Comparison of ENCODE assay signal across 16 cellular contexts in genomic region chr13:59835569-59835968, GRCh38.
A peak's percentile ranks its signal among the peaks of the same experiment; 100 is the strongest.
DNase-seq lines count a peak whose midpoint lies in the region; ATAC-seq, FAIRE-seq and TF ChIP-seq lines count a peak whose summit lies in the region.
"Had no signal": no experiment of that assay in that cellular context is flagged by ENCODE, and none has a peak within 500 bp of the region (broad histone marks: within the 10 kb centered on the region; RNA-seq: fewer than 3 reads in every experiment).

No MANE protein-coding gene starts in this region.

- H2AFZ ChIP-seq in GM23338 = no peak overlapping the region

- H3K9me3 Mint-ChIP-seq in GM23338 = no peaks in the 10 kb centered on the region
- H3K9me3 Mint-ChIP-seq in WTC11 = no peaks in the 10 kb centered on the region
- H3K9me3 Mint-ChIP-seq in progenitor cell of endocrine pancreas (ENCODE audit: low read depth) = no peaks in the 10 kb centered on the region
- H3K9me3 Mint-ChIP-seq: CD4-positive, alpha-beta T cell had no signal

- H3K4me1 ChIP-seq in GM23338 (ENCODE audit: insufficient read depth) = peaks cover 21% of the 10 kb centered on the region; the same call in 1 of the 2 replicates

- ATAC-seq in GM23338 (no peak), WTC11 (no peak), left colon (peak; percentile 80)

- no peaks in the 10 kb centered on the region for H3K27me3 ChIP-seq in GM23338 (ENCODE audit: insufficient read depth)

- intact Hi-C loops in left colon (cut with DNase I, micrococcal nuclease) = no loop called here

- H3K9me2 ChIP-seq in GM23338 (ENCODE audit: insufficient read depth) = no peaks in the 10 kb centered on the region

- no peak overlapping the region for H3K4me3 ChIP-seq in GM23338
- H3K4me3 ChIP-seq: HAP-1 had no signal

- H3K27me3 Mint-ChIP-seq in GM23338 (ENCODE audit: insufficient read depth, low read depth, poor library complexity) = no peaks in the 10 kb centered on the region
- H3K27me3 Mint-ChIP-seq in WTC11 (ENCODE audit: low read depth) = no peaks in the 10 kb centered on the region
- no peaks in the 10 kb centered on the region for H3K27me3 Mint-ChIP-seq in progenitor cell of endocrine pancreas
- H3K27me3 Mint-ChIP-seq: B cell; CD4-positive, alpha-beta T cell had no signal

- H3K4me3 Mint-ChIP-seq in GM23338 = no peak overlapping the region
- no peak overlapping the region for H3K4me3 Mint-ChIP-seq in WTC11
- no peak overlapping the region for H3K4me3 Mint-ChIP-seq in progenitor cell of endocrine pancreas (ENCODE audit: low read depth)
- H3K4me3 Mint-ChIP-seq: B cell; CD4-positive, alpha-beta T cell had no signal

- H3F3A ChIP-seq in GM23338 (replicated peaks; ENCODE audit: low read depth) = no peaks in the 10 kb centered on the region

- no peak for FAIRE-seq in RCC 7860 (lab: Jason Lieb, UNC)
- FAIRE-seq: G401.6, GM12891, H1 had no signal

- H3K36me3 Mint-ChIP-seq in GM23338 (ENCODE audit: low read depth) = no peaks in the 10 kb centered on the region
- H3K36me3 Mint-ChIP-seq in WTC11 = no peaks in the 10 kb centered on the region
- no peaks in the 10 kb centered on the region for H3K36me3 Mint-ChIP-seq in progenitor cell of endocrine pancreas (ENCODE audit: insufficient read depth)

- H3K4me1 Mint-ChIP-seq in GM23338 (peaks cover 21% of the 10 kb centered on the region), WTC11 (peaks cover 15% of the 10 kb centered on the region), progenitor cell of endocrine pancreas (ENCODE audit: low read depth) (peaks cover 1% of the 10 kb centered on the region)
- H3K4me1 Mint-ChIP-seq: B cell had no signal

- no peak for TF ChIP-seq CTCF in GM23338 (conservative IDR thresholded peaks at IDR 0.05; ENCODE audit: low read depth in 2 of 2)
- no peak for TF ChIP-seq CTCF in WTC11 (IDR thresholded peaks at IDR 0.05)
- no peak for TF ChIP-seq CTCF in progenitor cell of endocrine pancreas (IDR thresholded peaks at IDR 0.05; ENCODE audit: unreplicated experiment)

- H3K27ac Mint-ChIP-seq in GM23338 (peak overlapping the region; percentile 6; the same call in 1 of the 2 replicates), WTC11 (0 out of 2 replicates have a peak overlapping the region, but pooled peaks have one; percentile 6), progenitor cell of endocrine pancreas (peak overlapping the region; percentile 6)
- H3K27ac Mint-ChIP-seq: B cell; CD4-positive, alpha-beta T cell had no signal

- CTCF ChIA-PET in WTC11 (lab: Charles Lee) = no interaction called here

- no peaks in the 10 kb centered on the region for H4K20me1 ChIP-seq in GM23338 (replicated peaks; ENCODE audit: insufficient read depth)

- POLR2A ChIA-PET in WTC11 (lab: Charles Lee) = no interaction called here

- no peak for DNase-seq in GM23338 (ENCODE audit: low spot score)
- no peak for DNase-seq in WTC11 (ENCODE audit: low spot score)
- no peak for DNase-seq in left colon
- no peak for DNase-seq in progenitor cell of endocrine pancreas (ENCODE audit: low spot score, unreplicated experiment)
- no peak for DNase-seq in activated CD4-positive, CD25-positive, alpha-beta regulatory T cell treated with anti-CD3 and anti-CD28 coated beads, Interleukin-2, amount 50 U/mL, for 72 hours
- DNase-seq in RCC 7860 (ENCODE audit: low spot score) = no peak
- no peak for DNase-seq in SHP77 (lab: John Stamatoyannopoulos, UW)
- DNase-seq in T-helper 9 cell = no peak
- DNase-seq: C1 segment of cervical spinal cord; CD4-positive, alpha-beta T cell; DMS79 treated with DMSO at 0.1 percent for 48 hours had no signal

- no peak overlapping the region for H3K27ac ChIP-seq in GM23338 (ENCODE audit: low read depth)

- no peaks in the 10 kb centered on the region for H3K79me2 ChIP-seq in GM23338 (replicated peaks; ENCODE audit: insufficient read depth)

- H3K4me2 ChIP-seq in GM23338 = no peak overlapping the region

- H3K36me3 ChIP-seq in GM23338 (ENCODE audit: insufficient read depth) = no peaks in the 10 kb centered on the region
- H3K36me3 ChIP-seq: HAP-1 had no signal

TF ChIP-seq in GM23338, 12 proteins besides CTCF, POLR2A, EP300 and RAD21:
- TF ChIP-seq REST (IDR thresholded peaks at IDR 0.05; ENCODE audit: unreplicated experiment) = no peak
- no peak for TF ChIP-seq JUNB (IDR thresholded peaks at IDR 0.05; ENCODE audit: unreplicated experiment)
- no peak for TF ChIP-seq POLR2AphosphoS5 (IDR thresholded peaks at IDR 0.05; ENCODE audit: low read depth)
- no peak for TF ChIP-seq EZH2 (IDR thresholded peaks at IDR 0.05; ENCODE audit: low read depth, unreplicated experiment)
- TF ChIP-seq STAT1 (IDR thresholded peaks at IDR 0.05; ENCODE audit: unreplicated experiment) = no peak
- TF ChIP-seq EZH2phosphoT487 (IDR thresholded peaks at IDR 0.05; ENCODE audit: unreplicated experiment) = no peak
- TF ChIP-seq ZNF331 (CRISPR knock-in tag; IDR thresholded peaks at IDR 0.05; ENCODE audit: low read depth) = no peak

TF ChIP-seq in WTC11, 78 proteins besides CTCF, POLR2A, EP300 and RAD21:
- TF ChIP-seq TEAD1 (CRISPR knock-in tag; IDR thresholded peaks at IDR 0.05) = no peak
- TF ChIP-seq USF2 (CRISPR knock-in tag; IDR thresholded peaks at IDR 0.05) = no peak
- TF ChIP-seq ZBTB21 (CRISPR knock-in tag; IDR thresholded peaks at IDR 0.05; ENCODE audit: borderline replicate concordance) = no peak
- TF ChIP-seq PRDM15 (CRISPR knock-in tag; IDR thresholded peaks at IDR 0.05) = no peak
- no peak for TF ChIP-seq ZSCAN18 (CRISPR knock-in tag; IDR thresholded peaks at IDR 0.05)
- TF ChIP-seq NFYB (CRISPR knock-in tag; conservative IDR thresholded peaks at IDR 0.05; ENCODE audit: low read depth) = no peak
- TF ChIP-seq HMGA2 (CRISPR knock-in tag; IDR thresholded peaks at IDR 0.05) = no peak
TF ChIP-seq in WTC11: peak in this region for 0.
